Comparison of ENCODE assay signal across 8 cellular contexts in the genomic region with DNA sequence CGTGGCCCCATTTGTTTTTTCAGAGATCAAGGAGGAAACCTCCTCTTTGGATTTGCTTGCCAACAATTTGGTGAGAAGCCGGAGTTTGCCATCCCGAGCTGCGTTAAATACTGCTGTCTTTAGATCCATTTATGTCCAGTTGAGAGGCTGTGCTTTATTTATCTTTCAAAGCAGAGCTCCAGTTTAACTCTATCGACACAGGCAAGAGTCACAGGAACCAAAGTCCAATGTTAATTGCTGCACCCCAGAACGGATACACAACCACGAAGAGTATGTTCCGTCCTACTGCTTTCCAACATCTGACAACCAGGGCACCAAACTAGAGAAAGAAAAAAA. TPM values are rescaled to one million over a fixed set of nuclear protein-coding genes. Genes with fewer than 3 reads are reported as not detected.
DNase-seq lines count a peak whose midpoint lies in the region; ATAC-seq lines count a peak whose summit lies in the region.

No MANE protein-coding gene starts in this region.

- ATAC-seq in CD4-positive, CD25-positive, alpha-beta regulatory T cell (ENCODE audit: low read depth in 2 of 2) = no peak
- no peak for ATAC-seq in natural killer cell treated with Interleukin-12 subunit alpha and Interleukin-12 subunit beta and Interleukin-15 and Interleukin-18, amount 100 ng/mL, for 72 hours
- no peak for ATAC-seq in GM18520 (IDR thresholded peaks at IDR 0.05; ENCODE audit: unreplicated experiment)
- ATAC-seq in GM18858 (IDR thresholded peaks at IDR 0.05; ENCODE audit: unreplicated experiment) = no peak
- ATAC-seq in HG02798 (IDR thresholded peaks at IDR 0.05; ENCODE audit: poor library complexity, unreplicated experiment) = no peak

- peaks cover 53% of the 10 kb centered on the region for H3K4me1 ChIP-seq in CD4-positive, CD25-positive, alpha-beta regulatory T cell (ENCODE audit: control insufficient read depth, insufficient read depth, low read length, poor library complexity, severe bottlenecking)
- peaks cover 29 to 34% of the 10 kb centered on the region in 2 donors for H3K4me1 ChIP-seq in duodenal mucosa (ENCODE audit: control insufficient read depth in 1 of 2, insufficient read depth in 2 of 2, low read length in 2 of 2)

- H3K27ac ChIP-seq in CD4-positive, CD25-positive, alpha-beta regulatory T cell (ENCODE audit: insufficient read depth, low read length, poor library complexity, severe bottlenecking) = peak overlapping the region; percentile 96
- H3K27ac ChIP-seq in duodenal mucosa (ENCODE audit: low read depth, low read length) = peak overlapping the region; percentile 99

- H3K4me3 Mint-ChIP-seq in CD4-positive, CD25-positive, alpha-beta regulatory T cell = peak overlapping the region; percentile 95 to 99 (median 99)
- H3K4me3 Mint-ChIP-seq in natural killer cell treated with Interleukin-12 subunit alpha and Interleukin-12 subunit beta and Interleukin-15 and Interleukin-18, amount 100 ng/mL, for 72 hours = peak overlapping the region; percentile 93

- H3K9me3 ChIP-seq in CD4-positive, CD25-positive, alpha-beta regulatory T cell (ENCODE audit: control insufficient read depth in 2 of 2, low read length in 2 of 2) = peaks cover 0 to 5% of the 10 kb centered on the region in 2 experiments
- peaks cover 0 to 14% of the 10 kb centered on the region in 2 donors for H3K9me3 ChIP-seq in duodenal mucosa (ENCODE audit: control insufficient read depth in 1 of 2, low read length in 2 of 2)

- peak overlapping the region; percentile 94 to 99 (median 96) for H3K27ac Mint-ChIP-seq in CD4-positive, CD25-positive, alpha-beta regulatory T cell
- peak overlapping the region; percentile 92 to 93 for H3K27ac Mint-ChIP-seq in natural killer cell treated with Interleukin-12 subunit alpha and Interleukin-12 subunit beta and Interleukin-15 and Interleukin-18, amount 100 ng/mL, for 72 hours

- H3K36me3 Mint-ChIP-seq in CD4-positive, CD25-positive, alpha-beta regulatory T cell = peaks cover 32% of the 10 kb centered on the region
- peaks cover 43% of the 10 kb centered on the region for H3K36me3 Mint-ChIP-seq in natural killer cell treated with Interleukin-12 subunit alpha and Interleukin-12 subunit beta and Interleukin-15 and Interleukin-18, amount 100 ng/mL, for 72 hours

- peaks cover 0 to 3% (median 0%) of the 10 kb centered on the region in 7 donors for H3K9me3 Mint-ChIP-seq in CD4-positive, CD25-positive, alpha-beta regulatory T cell
- no peaks in the 10 kb centered on the region for H3K9me3 Mint-ChIP-seq in natural killer cell treated with Interleukin-12 subunit alpha and Interleukin-12 subunit beta and Interleukin-15 and Interleukin-18, amount 100 ng/mL, for 72 hours

- peaks cover 12% of the 10 kb centered on the region for H3K36me3 ChIP-seq in CD4-positive, CD25-positive, alpha-beta regulatory T cell (ENCODE audit: control insufficient read depth, insufficient read depth, low read length)
- peaks cover 4 to 15% of the 10 kb centered on the region in 2 donors for H3K36me3 ChIP-seq in duodenal mucosa (ENCODE audit: control insufficient read depth in 1 of 2, insufficient read depth in 2 of 2, low read length in 2 of 2)

- no peaks in the 10 kb centered on the region for H3K27me3 ChIP-seq in CD4-positive, CD25-positive, alpha-beta regulatory T cell (ENCODE audit: control insufficient read depth, insufficient read depth, low read length)
- H3K27me3 ChIP-seq in duodenal mucosa (ENCODE audit: control insufficient read depth in 1 of 2, insufficient read depth in 2 of 2, low read length in 2 of 2) = no peaks in the 10 kb centered on the region

- peaks cover 4% of the 10 kb centered on the region for H3K27me3 Mint-ChIP-seq in CD4-positive, CD25-positive, alpha-beta regulatory T cell
- no peaks in the 10 kb centered on the region for H3K27me3 Mint-ChIP-seq in natural killer cell treated with Interleukin-12 subunit alpha and Interleukin-12 subunit beta and Interleukin-15 and Interleukin-18, amount 100 ng/mL, for 72 hours

- peak overlapping the region; percentile 90 for H3K4me3 ChIP-seq in CD4-positive, CD25-positive, alpha-beta regulatory T cell (ENCODE audit: low read depth, low read length)
- peak overlapping the region; percentile 68 to 91 for H3K4me3 ChIP-seq in duodenal mucosa (ENCODE audit: low read depth in 1 of 2, low read length in 2 of 2)

- peak in 1 of 3 donors; percentile 20 for DNase-seq in CD4-positive, CD25-positive, alpha-beta regulatory T cell
- DNase-seq in NAMALWA (ENCODE audit: low spot score) = peak; percentile 31
- DNase-seq in natural killer cell treated with Interleukin-12 subunit alpha and Interleukin-12 subunit beta and Interleukin-15 and Interleukin-18, amount 100 ng/mL, for 72 hours (ENCODE audit: low spot score) = no peak
- no peak for DNase-seq in NOMO-1 treated with DMSO at 0.1 percent for 48 hours (lab: John Stamatoyannopoulos, UW; ENCODE audit: unreplicated experiment)

- H3K9ac ChIP-seq in duodenal mucosa (ENCODE audit: low read depth in 1 of 2, low read length in 2 of 2) = peak overlapping the region; percentile 91 to 97

- peaks cover 38 to 61% (median 50%) of the 10 kb centered on the region in 4 donors for H3K4me1 Mint-ChIP-seq in CD4-positive, CD25-positive, alpha-beta regulatory T cell
- peaks cover 46 to 56% of the 10 kb centered on the region in 2 donors for H3K4me1 Mint-ChIP-seq in natural killer cell treated with Interleukin-12 subunit alpha and Interleukin-12 subunit beta and Interleukin-15 and Interleukin-18, amount 100 ng/mL, for 72 hours (ENCODE audit: low read depth in 2 of 2)

RNA-seq across cellular contexts. Expression of gene FEM1C, which starts 1.2 kb away (rescaled TPM):
- total RNA-seq in CD4-positive, CD25-positive, alpha-beta regulatory T cell = 40.1 TPM
- 1 to 10 TPM in 3 of 4 donors, under 1 TPM in 1; 0.65 to 3.8 (median 3.1) TPM for polyA plus RNA-seq in CD4-positive, CD25-positive, alpha-beta regulatory T cell
- total RNA-seq in natural killer cell treated with Interleukin-12 subunit alpha and Interleukin-12 subunit beta and Interleukin-15 and Interleukin-18, amount 100 ng/mL, for 72 hours = 10 to 100 TPM; 17.1 to 30.8 TPM

RNA-seq across cellular contexts. Expression of gene TICAM2, which starts 58.9 kb away (rescaled TPM):
- total RNA-seq in CD4-positive, CD25-positive, alpha-beta regulatory T cell = 0.67 TPM
- polyA plus RNA-seq in CD4-positive, CD25-positive, alpha-beta regulatory T cell = under 1 TPM in 2 of 4 donors, not detected in 2; 0.25 to 0.29 TPM
- total RNA-seq in natural killer cell treated with Interleukin-12 subunit alpha and Interleukin-12 subunit beta and Interleukin-15 and Interleukin-18, amount 100 ng/mL, for 72 hours = 10 to 100 TPM in 1 of 2 donors, 1 to 10 TPM in 1; 6.1 to 11.1 TPM
